Comparison of ENCODE assay signal across 9 cellular contexts in genomic region chr20:35318502-35319157, GRCh38. TPM values are rescaled to one million over a fixed set of nuclear protein-coding genes. Genes with fewer than 3 reads are reported as not detected.
DNase-seq lines count a peak whose midpoint lies in the region; ATAC-seq and TF ChIP-seq lines count a peak whose summit lies in the region.
"Had no signal": no experiment of that assay in that cellular context is flagged by ENCODE, and none has a peak within 500 bp of the region (broad histone marks: within the 10 kb centered on the region; RNA-seq: fewer than 3 reads in every experiment).

No MANE protein-coding gene starts in this region.

- no peak for TF ChIP-seq RAD21 in SK-N-SH (IDR thresholded peaks at IDR 0.05; ENCODE audit: low read length)

- peak; percentile 86 to 90 for ATAC-seq in left cardiac atrium
- ATAC-seq in HG03378 (IDR thresholded peaks at IDR 0.05; ENCODE audit: unreplicated experiment): no peak
- ATAC-seq in HG02870 (IDR thresholded peaks at IDR 0.05; ENCODE audit: unreplicated experiment): no peak
- no peak for ATAC-seq in GM18511 (IDR thresholded peaks at IDR 0.05; ENCODE audit: unreplicated experiment)

- H3K27ac ChIP-seq in SK-N-SH (ENCODE audit: low read depth in 2 of 2, low read length in 1 of 2): peak overlapping the region; percentile 80 to 92
- peak overlapping the region in 14 of 21 experiments; percentile 1 to 73 (median 48) for H3K27ac ChIP-seq in skin epidermis

- peak overlapping the region; percentile 65; the same call in 1 of the 2 replicates for H3K9ac ChIP-seq in SK-N-SH

- no peak for TF ChIP-seq CTCF in HFF-Myc (IDR thresholded peaks at IDR 0.05; ENCODE audit: low read depth, low read length, missing control alignments)
- TF ChIP-seq CTCF in SK-N-SH (IDR thresholded peaks at IDR 0.05): no peak

- intact Hi-C loops in left cardiac atrium (cut with DNase I): no loop called here

- no peaks in the 10 kb centered on the region for H3K36me3 ChIP-seq in SK-N-SH (replicated peaks in 1 of 2; ENCODE audit: control insufficient read depth in 1 of 2, insufficient read depth in 2 of 2, low read length in 1 of 2)
- H3K36me3 ChIP-seq: adrenal gland had no signal

- 54% methylated on average over 6 of the region's 6 CpGs for WGBS in SK-N-SH (ENCODE audit: low lambda C conversion rate)

- H3K4me1 ChIP-seq in SK-N-SH (ENCODE audit: control insufficient read depth in 1 of 2, insufficient read depth in 2 of 2, low read depth in 1 of 2, low read length in 1 of 2): peaks cover 10 to 36% of the 10 kb centered on the region in 2 experiments

- no peaks in the 10 kb centered on the region for H3K9me2 ChIP-seq in SK-N-SH

- no peaks in the 10 kb centered on the region for H3K27me3 ChIP-seq in SK-N-SH (ENCODE audit: insufficient read depth)
- H3K27me3 ChIP-seq: adrenal gland had no signal

- no peak overlapping the region for H2AFZ ChIP-seq in SK-N-SH (ENCODE audit: low read depth)

- TF ChIP-seq EP300 in SK-N-SH (IDR thresholded peaks at IDR 0.05; ENCODE audit: borderline replicate concordance in 1 of 2, low read depth in 1 of 2, low read length in 1 of 2): peak in 1 of 2 experiments; percentile 81; a peak in 1 of 4 replicates

- DNase-seq in HFF-Myc (ENCODE audit: extremely low read depth, low read depth) (peak; percentile 79), SK-N-SH (no peak), left cardiac atrium (no peak)
- DNase-seq: stimulated activated CD4-positive, alpha-beta T cell treated with anti-CD3 and anti-CD28 coated beads, Interleukin-4, amount 100 ng/mL, for 24 hours had no signal

- H3F3A ChIP-seq in SK-N-SH (replicated peaks; ENCODE audit: insufficient read depth): peaks cover 31% of the 10 kb centered on the region

- no peak overlapping the region for H3K4me3 ChIP-seq in HFF-Myc (replicated peaks; ENCODE audit: low read depth, low read length)
- no peak overlapping the region for H3K4me3 ChIP-seq in SK-N-SH (ENCODE audit: low read depth in 2 of 2, low read length in 1 of 2)
- no peak overlapping the region for H3K4me3 ChIP-seq in skin epidermis
- H3K4me3 ChIP-seq: adrenal gland had no signal

- no peaks in the 10 kb centered on the region for H4K20me1 ChIP-seq in SK-N-SH (ENCODE audit: insufficient read depth)

- no peaks in the 10 kb centered on the region for H3K79me2 ChIP-seq in SK-N-SH (ENCODE audit: insufficient read depth)

- CTCF ChIA-PET in SK-N-SH (lab: Yijun Ruan, JAX): interaction anchor here (0.9 to 3.2 kb wide), 3 partner anchors 13 to 121 kb away, joined by 3 to 32 read pairs (median 4); no protein-coding TSS in a partner anchor

- POLR2A ChIA-PET in SK-N-SH (lab: Yijun Ruan, JAX): no interaction called here

- H3K4me2 ChIP-seq in SK-N-SH: peak overlapping the region; percentile 0; the same call in 1 of the 2 replicates

- H3K9me3 ChIP-seq in SK-N-SH: no peaks in the 10 kb centered on the region
- H3K9me3 ChIP-seq: adrenal gland had no signal

TF ChIP-seq in SK-N-SH, 30 proteins besides CTCF, POLR2A, EP300 and RAD21 (continues in another document):
- TF ChIP-seq RFX5 (IDR thresholded peaks at IDR 0.05; ENCODE audit: low read length) (no peak), PBX3 (IDR thresholded peaks at IDR 0.05) (peak; percentile 67; the same call in 1 of the 2 replicates), GABPA (IDR thresholded peaks at IDR 0.05; ENCODE audit: low read depth) (no peak; the same call in 1 of the 2 replicates), ZBTB33 (IDR thresholded peaks at IDR 0.05; ENCODE audit: borderline replicate concordance, low read depth) (peak; percentile 28; the same call in 1 of the 2 replicates), CHD2 (IDR thresholded peaks at IDR 0.05; ENCODE audit: low read length, partially characterized antibody) (no peak), FOXM1 (IDR thresholded peaks at IDR 0.05; ENCODE audit: low read depth) (no peak), FOXJ3 (CRISPR knock-in tag; IDR thresholded peaks at IDR 0.05) (no peak), JUND (IDR thresholded peaks at IDR 0.05) (peak; percentile 83), REST (IDR thresholded peaks at IDR 0.05; ENCODE audit: low read depth, low read length) (no peak), TEAD4 (IDR thresholded peaks at IDR 0.05; ENCODE audit: borderline replicate concordance, insufficient read depth) (peak; percentile 68; the same call in 1 of the 2 replicates), SIN3A (IDR thresholded peaks at IDR 0.05; ENCODE audit: borderline replicate concordance, low read depth, low read length) (no peak), ELF1 (IDR thresholded peaks at IDR 0.05) (peak; percentile 71; the same call in 1 of the 2 replicates), EZH2phosphoT487 (IDR thresholded peaks at IDR 0.05; ENCODE audit: borderline replicate concordance, low read depth) (no peak), SMC3 (IDR thresholded peaks at IDR 0.05; ENCODE audit: low read depth, low read length) (no peak), RCOR1 (IDR thresholded peaks at IDR 0.05; ENCODE audit: low read length) (no peak), FOSL2 (IDR thresholded peaks at IDR 0.05; ENCODE audit: borderline replicate concordance, low read depth) (peak; percentile 49; the same call in 1 of the 2 replicates), USF2 (IDR thresholded peaks at IDR 0.05; ENCODE audit: borderline replicate concordance, low read depth, low read length) (no peak), MEF2A (IDR thresholded peaks at IDR 0.05; ENCODE audit: borderline replicate concordance, low read depth) (0 out of 2 replicates have a peak, but pooled peaks have one; percentile 40)

RNA-seq across cellular contexts. Expression of gene FAM83C, which starts 26.4 kb away (rescaled TPM):
- polyA plus RNA-seq in SK-N-SH (2012; rRNA removed): not detected in 2 replicates
- not detected in 2 replicates for polyA plus RNA-seq in SK-N-SH (2012; cell fraction: cytosol; rRNA removed)
- polyA plus RNA-seq in SK-N-SH (2012; cell fraction: nucleus; rRNA removed): 0.02 and 0.04 TPM in 2 replicates
- not detected for total RNA-seq in left cardiac atrium
- total RNA-seq: adrenal gland had no signal

RNA-seq across cellular contexts. Expression of gene EIF6, which starts 34.1 kb away (rescaled TPM):
- 343 and 356 TPM in 2 replicates for polyA plus RNA-seq in SK-N-SH (2012; rRNA removed)
- polyA plus RNA-seq in SK-N-SH (2012; cell fraction: cytosol; rRNA removed): 174 and 232 TPM in 2 replicates
- polyA plus RNA-seq in SK-N-SH (2012; cell fraction: nucleus; rRNA removed): 485 and 538 TPM in 2 replicates
- total RNA-seq in left cardiac atrium: 10 to 100 TPM; 40.1 to 59.7 TPM

RNA-seq across cellular contexts. Expression of gene MMP24OS, which starts 40.7 kb away (rescaled TPM):
- 52.4 and 53.1 TPM in 2 replicates for polyA plus RNA-seq in SK-N-SH (2012; rRNA removed)
- 45.2 and 58.3 TPM in 2 replicates for polyA plus RNA-seq in SK-N-SH (2012; cell fraction: cytosol; rRNA removed)
- polyA plus RNA-seq in SK-N-SH (2012; cell fraction: nucleus; rRNA removed): 64.2 and 76.0 TPM in 2 replicates
- total RNA-seq in left cardiac atrium: 10 to 100 TPM; 46.9 to 53.2 TPM

Comparison
In these comparisons a context has a peak if more than half of its experiments do, and no peak if none do; other contexts are left out.
1. ATAC-seq: peak in left cardiac atrium (2 of 2); none in HG03378 (single experiment), HG02870 (single experiment) and GM18511 (single experiment).